8 cellular contexts compared by ENCODE assay signal in genomic region chr2:230582851-230583283, GRCh38.
DNase-seq lines count a peak whose midpoint lies in the region; ATAC-seq and TF ChIP-seq lines count a peak whose summit lies in the region.

No MANE protein-coding gene starts in this region.

- H3K4me2 ChIP-seq in mesendoderm (ENCODE audit: low read length) = no peak overlapping the region

- H3K18ac ChIP-seq in mesendoderm (ENCODE audit: low read length) = no peak overlapping the region

- H3K4ac ChIP-seq in mesendoderm (ENCODE audit: low read depth, low read length) = no peak overlapping the region

- no peak overlapping the region for H2BK15ac ChIP-seq in mesendoderm (replicated peaks; ENCODE audit: low read depth)

- H3K79me2 ChIP-seq in mesendoderm (ENCODE audit: control insufficient read depth, insufficient read depth, low read length) = no peaks in the 10 kb centered on the region

- H3K23ac ChIP-seq in mesendoderm (ENCODE audit: low read length) = no peak overlapping the region

- ATAC-seq in GM21381 (IDR thresholded peaks at IDR 0.05; ENCODE audit: unreplicated experiment) (peak; percentile 73), HG03521 (IDR thresholded peaks at IDR 0.05; ENCODE audit: unreplicated experiment) (peak; percentile 48)

- no peak overlapping the region for H3K56ac ChIP-seq in mesendoderm (ENCODE audit: low read length)

- H3K4me1 ChIP-seq in mesendoderm (ENCODE audit: control insufficient read depth, low read depth, low read length) = no peaks in the 10 kb centered on the region

- H3K36me3 ChIP-seq in mesendoderm (ENCODE audit: control insufficient read depth, insufficient read depth, low read length) = no peaks in the 10 kb centered on the region

- no peak overlapping the region for H2BK5ac ChIP-seq in mesendoderm (ENCODE audit: low read length)

- H3K27ac ChIP-seq in mesendoderm (ENCODE audit: low read depth, low read length) = no peak overlapping the region

- H4K5ac ChIP-seq in mesendoderm (ENCODE audit: low read length) = no peak overlapping the region

- H2AK5ac ChIP-seq in mesendoderm (ENCODE audit: low read length) = no peak overlapping the region

- H3K4me3 ChIP-seq in GM12865 (ENCODE audit: low read depth, low read length) = peak overlapping the region; percentile 4; the same call in 1 of the 2 replicates
- no peak overlapping the region for H3K4me3 ChIP-seq in choroid plexus epithelial cell (ENCODE audit: low read depth, low read length)
- H3K4me3 ChIP-seq in mesendoderm (ENCODE audit: low read length) = no peak overlapping the region

- TF ChIP-seq CTCF in GM12865 (IDR thresholded peaks at IDR 0.05; ENCODE audit: insufficient read depth, low read depth, low read length, missing control alignments) = no peak
- TF ChIP-seq CTCF in choroid plexus epithelial cell (conservative IDR thresholded peaks at IDR 0.05; ENCODE audit: low read depth, low read length) = no peak

- H3K79me1 ChIP-seq in mesendoderm (ENCODE audit: low read length) = no peaks in the 10 kb centered on the region

- no peak overlapping the region for H3K9ac ChIP-seq in mesendoderm (ENCODE audit: low read length)

- H2BK120ac ChIP-seq in mesendoderm (ENCODE audit: low read depth, low read length) = no peak overlapping the region

- no CpG with 5 or more reads among the region's 5 CpGs for WGBS in mesendoderm (ENCODE audit: extremely low coverage, insufficient coverage, low lambda C conversion rate)

- H4K8ac ChIP-seq in mesendoderm (ENCODE audit: low read depth, low read length) = no peak overlapping the region

- no peaks in the 10 kb centered on the region for H3K27me3 ChIP-seq in mesendoderm (ENCODE audit: insufficient read depth, low read length, poor library complexity)

- peak; percentile 86 for DNase-seq in GM12865 (ENCODE audit: low read depth)
- DNase-seq in choroid plexus epithelial cell (ENCODE audit: low read depth) = peak; percentile 27
- no peak for DNase-seq in NCI-H748 (lab: John Stamatoyannopoulos, UW; ENCODE audit: unreplicated experiment)
- no peak for DNase-seq in DMS 273 (lab: John Stamatoyannopoulos, UW; ENCODE audit: unreplicated experiment)
- DNase-seq in NCI-H446 (lab: John Stamatoyannopoulos, UW) = no peak
- DNase-seq in mesendoderm = no peak

Comparison
In these comparisons a context has a peak if more than half of its experiments do, and no peak if none do; other contexts are left out.
1. DNase-seq: peak in GM12865 (single experiment) and choroid plexus epithelial cell (single experiment); none in NCI-H748 (single experiment), DMS 273 (single experiment), NCI-H446 (0 of 2) and mesendoderm (single experiment).